In the genomic region with DNA sequence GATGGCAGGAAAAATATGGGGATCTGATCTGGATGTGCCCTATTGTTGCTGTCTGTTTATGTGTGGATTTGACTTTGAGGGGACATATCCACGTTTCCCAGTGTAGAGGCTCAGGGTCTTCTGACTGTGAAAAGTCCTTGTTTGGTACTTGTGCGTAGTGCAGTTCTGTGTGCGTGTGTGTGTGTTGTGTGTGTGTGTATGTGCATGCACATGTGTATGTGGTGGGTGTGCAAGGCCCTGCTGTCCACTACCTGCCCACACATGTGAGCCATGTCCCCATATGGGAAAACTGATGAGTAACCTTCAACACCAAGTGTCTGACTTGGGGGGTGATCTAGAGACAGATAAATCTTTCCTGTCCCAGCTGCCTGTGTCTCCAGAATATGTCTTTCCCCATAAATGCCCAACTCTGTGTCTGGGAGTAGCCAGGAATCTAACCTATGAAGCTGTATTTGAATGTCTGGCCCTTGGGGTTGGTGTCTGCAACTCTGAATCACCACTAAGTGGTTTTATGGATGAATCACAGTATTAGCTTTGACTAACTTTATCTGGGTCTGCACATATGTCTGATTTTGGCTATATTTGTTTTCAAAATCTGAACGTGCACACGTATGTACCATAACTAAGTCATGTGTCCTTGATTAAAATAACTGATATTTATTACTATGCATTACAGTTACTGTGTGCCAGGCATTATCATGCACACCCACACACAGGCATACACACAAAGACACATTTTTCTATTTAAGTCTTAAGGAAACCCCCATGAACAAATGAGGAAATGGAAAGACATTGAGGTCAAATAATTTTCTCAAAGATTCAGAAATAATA, we compare ENCODE assay signal across 19 cellular contexts. TPM values are rescaled to one million over a fixed set of nuclear protein-coding genes. Genes with fewer than 3 reads are reported as not detected.
DNase-seq lines count a peak whose midpoint lies in the region; ATAC-seq and TF ChIP-seq lines count a peak whose summit lies in the region.
"Had no signal": no experiment of that assay in that cellular context is flagged by ENCODE, and none has a peak within 500 bp of the region (broad histone marks: within the 10 kb centered on the region; RNA-seq: fewer than 3 reads in every experiment).

No MANE protein-coding gene starts in this region.

- peaks cover 4% of the 10 kb centered on the region for H3K9me3 Mint-ChIP-seq in memory B cell
- H3K9me3 Mint-ChIP-seq: IgD-negative memory B cell; stimulated activated naive CD8-positive, alpha-beta T cell treated with anti-CD3 and anti-CD28 coated beads, Interleukin-15, Interleukin-2, amounts not matched to agents 100 ng/mL and 50 ng/mL, for 24 hours had no signal

- no peak overlapping the region for H2AFZ ChIP-seq in GM23248

- H3K27me3 ChIP-seq in GM23248 (replicated peaks; ENCODE audit: insufficient read depth): peaks cover 6% of the 10 kb centered on the region; the same call in 1 of the 2 replicates
- no peaks in the 10 kb centered on the region for H3K27me3 ChIP-seq in upper lobe of left lung
- H3K27me3 ChIP-seq: BE2C had no signal

- no peak overlapping the region for H3K27ac ChIP-seq in GM23248
- H3K27ac ChIP-seq in VCaP: peak overlapping the region; percentile 100
- H3K27ac ChIP-seq in upper lobe of left lung: no peak overlapping the region
- H3K27ac ChIP-seq: gastroesophageal sphincter had no signal

- H3K4me1 Mint-ChIP-seq in memory B cell: peaks cover 18% of the 10 kb centered on the region

- H3K36me3 ChIP-seq in GM23248 (ENCODE audit: low read depth) (no peaks in the 10 kb centered on the region), upper lobe of left lung (no peaks in the 10 kb centered on the region)
- H3K36me3 ChIP-seq: BE2C, gastroesophageal sphincter had no signal

- peaks cover 6% of the 10 kb centered on the region; the same call in 1 of the 2 replicates for H3F3A ChIP-seq in GM23248 (ENCODE audit: insufficient read depth)

- no peak for TF ChIP-seq CTCF in AG04449 (IDR thresholded peaks at IDR 0.05; ENCODE audit: insufficient read depth, low read length, missing control alignments)
- TF ChIP-seq CTCF in VCaP (conservative IDR thresholded peaks at IDR 0.05): no peak
- TF ChIP-seq CTCF in upper lobe of left lung (IDR thresholded peaks at IDR 0.05): no peak

- CTCF ChIA-PET in AG04449 (lab: Yijun Ruan, JAX): no interaction called here

- H3K9me3 ChIP-seq in GM23248 (ENCODE audit: low read depth) (no peaks in the 10 kb centered on the region), upper lobe of left lung (no peaks in the 10 kb centered on the region)
- H3K9me3 ChIP-seq: BE2C, gastroesophageal sphincter had no signal

- H3K9ac ChIP-seq in GM23248: no peak overlapping the region

- H3K36me3 Mint-ChIP-seq in memory B cell: peaks cover 3% of the 10 kb centered on the region

- DNase-seq in AG04449 (ENCODE audit: low read depth, low spot score) (peak; percentile 14), GM23248 (peak; percentile 61), memory B cell (ENCODE audit: low spot score in 2 of 2) (no peak), dermis blood vessel endothelial cell (no peak), upper lobe of left lung (no peak), NCI-H510A (lab: John Stamatoyannopoulos, UW) (no peak)
- DNase-seq: activated naive CD4-positive, alpha-beta T cell; BE2C; effector memory CD4-positive, alpha-beta T cell; NCI-H1417; NCI-H345 had no signal

- H3K27ac Mint-ChIP-seq in memory B cell: peak overlapping the region; percentile 85
- H3K27ac Mint-ChIP-seq: stimulated activated naive CD8-positive, alpha-beta T cell treated with anti-CD3 and anti-CD28 coated beads, Interleukin-15, Interleukin-2, amounts not matched to agents 100 ng/mL and 50 ng/mL, for 24 hours had no signal

- H3K4me1 ChIP-seq in GM23248 (ENCODE audit: insufficient read depth) (no peaks in the 10 kb centered on the region), upper lobe of left lung (no peaks in the 10 kb centered on the region)
- H3K4me1 ChIP-seq: gastroesophageal sphincter had no signal

- WGBS in GM23248 (ENCODE audit: low coverage in 1 of 2, low lambda C conversion rate in 2 of 2, missing lambda C conversion rate in 2 of 2), 2 experiments: 30 to 40% methylated on average over 5 of the region's 5 CpGs
- WGBS in upper lobe of left lung, 2 donors: 40 to 50% methylated on average over 5 of the region's 5 CpGs

- H3K4me3 ChIP-seq in AG04449 (ENCODE audit: low read depth, low read length) (no peak overlapping the region), GM23248 (no peak overlapping the region), upper lobe of left lung (no peak overlapping the region)
- H3K4me3 ChIP-seq: gastroesophageal sphincter had no signal

- no peaks in the 10 kb centered on the region for H3K9me2 ChIP-seq in GM23248 (ENCODE audit: insufficient read depth)

- in situ Hi-C loops in GM23248 (cut with MboI): no loop called here

- no peak for TF ChIP-seq POLR2A in upper lobe of left lung (IDR thresholded peaks at IDR 0.05)

- POLR2A ChIA-PET in AG04449 (lab: Yijun Ruan, JAX): no interaction called here

- no peak overlapping the region for H3K4me3 Mint-ChIP-seq in memory B cell
- H3K4me3 Mint-ChIP-seq: stimulated activated naive CD8-positive, alpha-beta T cell treated with anti-CD3 and anti-CD28 coated beads, Interleukin-15, Interleukin-2, amounts not matched to agents 100 ng/mL and 50 ng/mL, for 24 hours had no signal

- ATAC-seq in memory B cell (ENCODE audit: low read depth): peak; percentile 88
- no peak for ATAC-seq in upper lobe of left lung (ENCODE audit: low FRiP score in 2 of 2)
- no peak for ATAC-seq in HG03039 (IDR thresholded peaks at IDR 0.05; ENCODE audit: unreplicated experiment)
- ATAC-seq: gastroesophageal sphincter had no signal

- H4K20me1 ChIP-seq in GM23248 (ENCODE audit: insufficient read depth): no peaks in the 10 kb centered on the region

- TF ChIP-seq EP300 in upper lobe of left lung (IDR thresholded peaks at IDR 0.05): no peak

- H3K79me2 ChIP-seq in GM23248 (ENCODE audit: insufficient read depth): no peaks in the 10 kb centered on the region

- peaks cover 3% of the 10 kb centered on the region for H3K27me3 Mint-ChIP-seq in memory B cell

- no peak overlapping the region for H3K4me2 ChIP-seq in GM23248 (ENCODE audit: unreplicated experiment)

RNA-seq across cellular contexts. Expression of gene KLK2, which starts 17.4 kb away (rescaled TPM):
- not detected in 2 replicates for total RNA-seq in GM23248 (2014; rRNA removed; shearing (Covaris generic))
- polyA plus RNA-seq in GM23248 (2016; fragmentation: Nextera tagmentation; extraction: Ambion mirVana): not detected in 2 replicates
- total RNA-seq in dermis blood vessel endothelial cell: 0.14 TPM in 1 of 2 replicates, not detected in the other
- total RNA-seq in upper lobe of left lung: not detected
- total RNA-seq: activated CD8-positive, alpha-beta memory T cell treated with anti-CD3 and anti-CD28 coated beads for 36 hours; gastroesophageal sphincter; mesenteric fat pad; skeletal muscle tissue had no signal
- polyA plus RNA-seq: IgD-negative memory B cell had no signal

RNA-seq across cellular contexts. Expression of gene KLK4, which starts 20.6 kb away (rescaled TPM):
- not detected in 2 replicates for total RNA-seq in GM23248 (2014; rRNA removed; shearing (Covaris generic))
- not detected in 2 replicates for polyA plus RNA-seq in GM23248 (2016; fragmentation: Nextera tagmentation; extraction: Ambion mirVana)
- total RNA-seq in dermis blood vessel endothelial cell: not detected in 2 replicates
- total RNA-seq in upper lobe of left lung: not detected
- total RNA-seq: activated CD8-positive, alpha-beta memory T cell treated with anti-CD3 and anti-CD28 coated beads for 36 hours; gastroesophageal sphincter; mesenteric fat pad; skeletal muscle tissue had no signal
- polyA plus RNA-seq: IgD-negative memory B cell had no signal

RNA-seq across cellular contexts. Expression of gene KLK3, which starts 35.9 kb away (rescaled TPM):
- not detected in 2 replicates for total RNA-seq in GM23248 (2014; rRNA removed; shearing (Covaris generic))
- polyA plus RNA-seq in GM23248 (2016; fragmentation: Nextera tagmentation; extraction: Ambion mirVana): not detected in 2 replicates
- total RNA-seq in dermis blood vessel endothelial cell (not detected in 2 replicates), upper lobe of left lung (under 1 TPM in 1 of 6 donors, not detected in 5; 0.33 TPM)
- total RNA-seq: activated CD8-positive, alpha-beta memory T cell treated with anti-CD3 and anti-CD28 coated beads for 36 hours; gastroesophageal sphincter; mesenteric fat pad; skeletal muscle tissue had no signal
- polyA plus RNA-seq: IgD-negative memory B cell had no signal

RNA-seq across cellular contexts. Expression of gene KLK15, which starts 57.3 kb away (rescaled TPM):
- not detected in 2 replicates for total RNA-seq in GM23248 (2014; rRNA removed; shearing (Covaris generic))
- not detected in 2 replicates for polyA plus RNA-seq in GM23248 (2016; fragmentation: Nextera tagmentation; extraction: Ambion mirVana)
- not detected in 2 replicates for total RNA-seq in dermis blood vessel endothelial cell
- total RNA-seq in upper lobe of left lung: not detected
- total RNA-seq: activated CD8-positive, alpha-beta memory T cell treated with anti-CD3 and anti-CD28 coated beads for 36 hours; gastroesophageal sphincter; mesenteric fat pad; skeletal muscle tissue had no signal
- polyA plus RNA-seq: IgD-negative memory B cell had no signal

Comparison
In these comparisons a context has a peak if more than half of its experiments do, and no peak if none do; other contexts are left out.
1. DNase-seq: peak in AG04449 (single experiment) and GM23248 (single experiment); none in memory B cell (0 of 2), dermis blood vessel endothelial cell (single experiment), upper lobe of left lung (0 of 2) and NCI-H510A (single experiment).